16 cellular contexts compared by ENCODE assay signal in the genomic region with DNA sequence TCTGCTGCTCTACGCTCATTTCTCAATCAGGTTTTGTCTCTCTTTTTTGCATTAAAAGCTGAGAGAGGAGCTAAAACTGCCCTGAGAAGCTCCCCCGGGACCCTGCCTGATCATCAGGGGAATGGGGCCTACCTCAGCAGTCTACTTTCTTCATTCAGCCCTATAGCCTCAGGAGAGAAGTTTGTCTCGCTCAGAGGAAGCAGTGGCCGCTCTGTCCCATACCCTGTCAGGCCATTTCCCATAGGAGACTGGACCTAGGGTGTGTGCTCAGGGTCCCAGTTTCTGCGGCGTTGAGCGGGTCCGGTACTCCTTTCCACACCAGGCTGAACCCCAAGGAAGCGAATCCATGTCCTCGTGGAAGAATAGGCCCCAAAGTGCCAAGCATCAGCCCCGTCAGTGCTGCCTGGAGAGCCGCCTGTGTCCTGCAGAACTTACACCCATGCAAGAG. TPM values are rescaled to one million over a fixed set of nuclear protein-coding genes. Genes with fewer than 3 reads are reported as not detected.
DNase-seq lines count a peak whose midpoint lies in the region; ATAC-seq and TF ChIP-seq lines count a peak whose summit lies in the region.
"Had no signal": no experiment of that assay in that cellular context is flagged by ENCODE, and none has a peak within 500 bp of the region (broad histone marks: within the 10 kb centered on the region; RNA-seq: fewer than 3 reads in every experiment).

No MANE protein-coding gene starts in this region.

- no peaks in the 10 kb centered on the region for H3K36me3 ChIP-seq in GM23338 (ENCODE audit: insufficient read depth)
- H3K36me3 ChIP-seq: colonic mucosa had no signal

- no peaks in the 10 kb centered on the region for H3K36me3 Mint-ChIP-seq in activated naive CD4-positive, alpha-beta T cell treated with anti-CD3 and anti-CD28 coated beads, Interleukin-2, amount 50 U/mL, for 24 hours
- no peaks in the 10 kb centered on the region for H3K36me3 Mint-ChIP-seq in activated naive CD4-positive, alpha-beta T cell treated with anti-CD3 and anti-CD28 coated beads, Interleukin-2, amount 10 ng/mL, durations not matched to agents 7 days and 5 days
- H3K36me3 Mint-ChIP-seq in GM23338 (ENCODE audit: low read depth), result no peaks in the 10 kb centered on the region

- H3K4me1 ChIP-seq in GM23338 (ENCODE audit: insufficient read depth), result peaks cover 16% of the 10 kb centered on the region
- H3K4me1 ChIP-seq: A549, colonic mucosa, foreskin keratinocyte had no signal

- ATAC-seq in GM23338 (no peak), HG03521 (IDR thresholded peaks at IDR 0.05; ENCODE audit: unreplicated experiment) (peak; percentile 40), omental fat pad (ENCODE audit: low FRiP score) (no peak), GM18519 (IDR thresholded peaks at IDR 0.05; ENCODE audit: low FRiP score, unreplicated experiment) (no peak)
- ATAC-seq: A549, foreskin keratinocyte had no signal

- TF ChIP-seq CTCF in GM23338 (conservative IDR thresholded peaks at IDR 0.05; ENCODE audit: low read depth in 2 of 2), result no peak
- TF ChIP-seq CTCF in omental fat pad (IDR thresholded peaks at IDR 0.05), result no peak

- peaks cover 3% of the 10 kb centered on the region for H3K27me3 Mint-ChIP-seq in activated naive CD4-positive, alpha-beta T cell treated with anti-CD3 and anti-CD28 coated beads, Interleukin-2, amount 50 U/mL, for 24 hours
- H3K27me3 Mint-ChIP-seq in activated naive CD4-positive, alpha-beta T cell treated with anti-CD3 and anti-CD28 coated beads, Interleukin-2, amount 10 ng/mL, durations not matched to agents 7 days and 5 days, result peaks cover 20% of the 10 kb centered on the region
- H3K27me3 Mint-ChIP-seq in GM23338 (ENCODE audit: insufficient read depth, low read depth, poor library complexity), result peaks cover 4% of the 10 kb centered on the region

- DNase-seq in activated naive CD4-positive, alpha-beta T cell treated with anti-CD3 and anti-CD28 coated beads, Interleukin-2, amount 10 ng/mL, durations not matched to agents 7 days and 5 days, result no peak
- DNase-seq in GM23338 (ENCODE audit: low spot score) (no peak), ecto neural progenitor cell (ENCODE audit: low spot score) (no peak), NCI-H1436 treated with DMSO at 0.1 percent for 48 hours (lab: John Stamatoyannopoulos, UW) (no peak), omental fat pad (ENCODE audit: low spot score) (no peak)
- DNase-seq: activated naive CD4-positive, alpha-beta T cell treated with Interleukin-2 at 50 U/mL for 16 hours; colonic mucosa; foreskin keratinocyte; stimulated activated CD4-positive, alpha-beta T cell treated with anti-CD3 and anti-CD28 coated beads, Interleukin-2, amount 100 ng/mL, for 48 hours had no signal

- no peaks in the 10 kb centered on the region for H4K20me1 ChIP-seq in GM23338 (replicated peaks; ENCODE audit: insufficient read depth)

- H3K9me3 Mint-ChIP-seq in activated naive CD4-positive, alpha-beta T cell treated with anti-CD3 and anti-CD28 coated beads, Interleukin-2, amount 50 U/mL, for 24 hours, result no peaks in the 10 kb centered on the region
- no peaks in the 10 kb centered on the region for H3K9me3 Mint-ChIP-seq in activated naive CD4-positive, alpha-beta T cell treated with anti-CD3 and anti-CD28 coated beads, Interleukin-2, amount 10 ng/mL, durations not matched to agents 7 days and 5 days
- no peaks in the 10 kb centered on the region for H3K9me3 Mint-ChIP-seq in GM23338

- H3F3A ChIP-seq in GM23338 (replicated peaks; ENCODE audit: low read depth), result no peaks in the 10 kb centered on the region; the same call in 1 of the 2 replicates

- H2AFZ ChIP-seq in GM23338, result peak overlapping the region; percentile 93

- H3K9me2 ChIP-seq in GM23338 (ENCODE audit: insufficient read depth), result no peaks in the 10 kb centered on the region

- H3K4me1 Mint-ChIP-seq in activated naive CD4-positive, alpha-beta T cell treated with anti-CD3 and anti-CD28 coated beads, Interleukin-2, amount 50 U/mL, for 24 hours, result peaks cover 11% of the 10 kb centered on the region
- peaks cover 18% of the 10 kb centered on the region for H3K4me1 Mint-ChIP-seq in activated naive CD4-positive, alpha-beta T cell treated with anti-CD3 and anti-CD28 coated beads, Interleukin-2, amount 10 ng/mL, durations not matched to agents 7 days and 5 days
- peaks cover 29% of the 10 kb centered on the region for H3K4me1 Mint-ChIP-seq in GM23338

- H3K27me3 ChIP-seq in GM23338 (ENCODE audit: insufficient read depth), result no peaks in the 10 kb centered on the region
- H3K27me3 ChIP-seq: colonic mucosa, foreskin keratinocyte had no signal

- no peak overlapping the region for H3K4me3 Mint-ChIP-seq in activated naive CD4-positive, alpha-beta T cell treated with anti-CD3 and anti-CD28 coated beads, Interleukin-2, amount 50 U/mL, for 24 hours
- H3K4me3 Mint-ChIP-seq in activated naive CD4-positive, alpha-beta T cell treated with anti-CD3 and anti-CD28 coated beads, Interleukin-2, amount 10 ng/mL, durations not matched to agents 7 days and 5 days, result no peak overlapping the region
- H3K4me3 Mint-ChIP-seq in GM23338, result no peak overlapping the region

- CTCF ChIA-PET in activated naive CD4-positive, alpha-beta T cell treated with anti-CD3 and anti-CD28 coated beads, Interleukin-2, amount 10 ng/mL, durations not matched to agents 7 days and 5 days (lab: Charles Lee), result interaction anchor here (0.6 kb wide), 1 partner anchor 43 kb away, joined by 3 read pairs; no protein-coding TSS in a partner anchor

- no peak overlapping the region for H3K4me3 ChIP-seq in GM23338
- H3K4me3 ChIP-seq: A549, colonic mucosa had no signal

- no peak overlapping the region for H3K27ac ChIP-seq in GM23338 (ENCODE audit: low read depth)
- H3K27ac ChIP-seq: A549, colonic mucosa, foreskin keratinocyte, VCaP had no signal

- peak overlapping the region; percentile 32 for H3K27ac Mint-ChIP-seq in activated naive CD4-positive, alpha-beta T cell treated with anti-CD3 and anti-CD28 coated beads, Interleukin-2, amount 50 U/mL, for 24 hours
- H3K27ac Mint-ChIP-seq in activated naive CD4-positive, alpha-beta T cell treated with anti-CD3 and anti-CD28 coated beads, Interleukin-2, amount 10 ng/mL, durations not matched to agents 7 days and 5 days, result no peak overlapping the region
- no peak overlapping the region for H3K27ac Mint-ChIP-seq in GM23338

- H3K79me2 ChIP-seq in GM23338 (replicated peaks; ENCODE audit: insufficient read depth), result no peaks in the 10 kb centered on the region

- 0 out of 2 replicates have a peak overlapping the region, but pooled peaks have one; percentile 3 for H3K4me2 ChIP-seq in GM23338
- H3K4me2 ChIP-seq: A549 had no signal

TF ChIP-seq in GM23338, 12 proteins besides CTCF, POLR2A, EP300 and RAD21:
- TF ChIP-seq, protein P1, sequence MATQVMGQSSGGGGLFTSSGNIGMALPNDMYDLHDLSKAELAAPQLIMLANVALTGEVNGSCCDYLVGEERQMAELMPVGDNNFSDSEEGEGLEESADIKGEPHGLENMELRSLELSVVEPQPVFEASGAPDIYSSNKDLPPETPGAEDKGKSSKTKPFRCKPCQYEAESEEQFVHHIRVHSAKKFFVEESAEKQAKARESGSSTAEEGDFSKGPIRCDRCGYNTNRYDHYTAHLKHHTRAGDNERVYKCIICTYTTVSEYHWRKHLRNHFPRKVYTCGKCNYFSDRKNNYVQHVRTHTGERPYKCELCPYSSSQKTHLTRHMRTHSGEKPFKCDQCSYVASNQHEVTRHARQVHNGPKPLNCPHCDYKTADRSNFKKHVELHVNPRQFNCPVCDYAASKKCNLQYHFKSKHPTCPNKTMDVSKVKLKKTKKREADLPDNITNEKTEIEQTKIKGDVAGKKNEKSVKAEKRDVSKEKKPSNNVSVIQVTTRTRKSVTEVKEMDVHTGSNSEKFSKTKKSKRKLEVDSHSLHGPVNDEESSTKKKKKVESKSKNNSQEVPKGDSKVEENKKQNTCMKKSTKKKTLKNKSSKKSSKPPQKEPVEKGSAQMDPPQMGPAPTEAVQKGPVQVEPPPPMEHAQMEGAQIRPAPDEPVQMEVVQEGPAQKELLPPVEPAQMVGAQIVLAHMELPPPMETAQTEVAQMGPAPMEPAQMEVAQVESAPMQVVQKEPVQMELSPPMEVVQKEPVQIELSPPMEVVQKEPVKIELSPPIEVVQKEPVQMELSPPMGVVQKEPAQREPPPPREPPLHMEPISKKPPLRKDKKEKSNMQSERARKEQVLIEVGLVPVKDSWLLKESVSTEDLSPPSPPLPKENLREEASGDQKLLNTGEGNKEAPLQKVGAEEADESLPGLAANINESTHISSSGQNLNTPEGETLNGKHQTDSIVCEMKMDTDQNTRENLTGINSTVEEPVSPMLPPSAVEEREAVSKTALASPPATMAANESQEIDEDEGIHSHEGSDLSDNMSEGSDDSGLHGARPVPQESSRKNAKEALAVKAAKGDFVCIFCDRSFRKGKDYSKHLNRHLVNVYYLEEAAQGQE (IDR thresholded peaks at IDR 0.05; ENCODE audit: unreplicated experiment), result no peak
- no peak for TF ChIP-seq ZNF114 (CRISPR knock-in tag; IDR thresholded peaks at IDR 0.05)

RNA-seq across cellular contexts. Expression of a gene that starts 21.7 kb away (rescaled TPM):
- not detected in 2 replicates for total RNA-seq in GM23338 (2014; rRNA removed; shearing (Covaris generic))
- polyA plus RNA-seq in GM23338 (2016; fragmentation: Nextera tagmentation; extraction: Ambion mirVana), result 0.21 TPM in 1 of 2 replicates, not detected in the other
- total RNA-seq in omental fat pad, result 1 to 10 TPM in 1 of 4 donors, not detected in 3; 1.6 TPM
- total RNA-seq: colonic mucosa, foreskin keratinocyte, LHCN-M2, liver had no signal
- polyA plus RNA-seq: foreskin keratinocyte had no signal

RNA-seq across cellular contexts. Expression of a gene that starts 21.8 kb away (rescaled TPM):
- total RNA-seq in GM23338 (2014; rRNA removed; shearing (Covaris generic)), result 712 and 727 TPM in 2 replicates
- 2,890 and 2,970 TPM in 2 replicates for polyA plus RNA-seq in GM23338 (2016; fragmentation: Nextera tagmentation; extraction: Ambion mirVana)
- total RNA-seq in omental fat pad, result 100 to 1,000 TPM; 209 to 262 (median 236) TPM
